8 cellular contexts compared by ENCODE assay signal in genomic region chr7:12570148-12570528, GRCh38. TPM values are rescaled to one million over a fixed set of nuclear protein-coding genes. Genes with fewer than 3 reads are reported as not detected.
DNase-seq lines count a peak whose midpoint lies in the region; ATAC-seq and TF ChIP-seq lines count a peak whose summit lies in the region.

No MANE protein-coding gene starts in this region.

- peak overlapping the region; percentile 24 to 54 for H3K4me3 ChIP-seq in HCT116 (replicated peaks in 1 of 2; ENCODE audit: low read depth in 1 of 2, low read length in 2 of 2)
- H3K4me3 ChIP-seq in fibroblast of the aortic adventitia (ENCODE audit: low read depth, low read length), result peak overlapping the region; percentile 48

- intact Hi-C loops in HCT116 (cut with micrococcal nuclease), result no loop called here

- H2AFZ ChIP-seq in HCT116 (ENCODE audit: low read depth, low read length, poor library complexity, severe bottlenecking), result peak overlapping the region; percentile 96

- no peaks in the 10 kb centered on the region for H3K36me3 ChIP-seq in HCT116 (ENCODE audit: control insufficient read depth in 1 of 2, insufficient read depth in 2 of 2, low read length in 2 of 2)

- CTCF ChIA-PET in HCT116 (lab: Charles Lee) (no interaction called here), RWPE1 (lab: Yijun Ruan, JAX) (no interaction called here)

- TF ChIP-seq CTCF in HCT116 (IDR thresholded peaks at IDR 0.05 in 2 of 3, conservative IDR thresholded peaks at IDR 0.05 in 1 of 3; ENCODE audit: borderline replicate concordance in 1 of 3, insufficient read depth in 1 of 3, low read depth in 2 of 3, low read length in 2 of 3) (no peak), RWPE1 (conservative IDR thresholded peaks at IDR 0.05; ENCODE audit: low read depth) (no peak), fibroblast of the aortic adventitia (IDR thresholded peaks at IDR 0.05; ENCODE audit: insufficient read depth, low read length) (no peak)

- POLR2A ChIA-PET in HCT116 (lab: Charles Lee), result no interaction called here
- POLR2A ChIA-PET in RWPE1 (lab: Yijun Ruan, JAX; ENCODE audit: low non-redundant PET), result no interaction called here

- no peaks in the 10 kb centered on the region for H3K9me2 ChIP-seq in HCT116 (ENCODE audit: insufficient read depth)

- H4K20me1 ChIP-seq in HCT116 (ENCODE audit: insufficient read depth), result no peaks in the 10 kb centered on the region

- TF ChIP-seq POLR2A in HCT116 (IDR thresholded peaks at IDR 0.05; ENCODE audit: borderline replicate concordance, extremely low read depth, insufficient read depth, insufficient read length), result no peak

- no peaks in the 10 kb centered on the region for H3K9me3 ChIP-seq in HCT116 (ENCODE audit: control insufficient read depth in 1 of 2, insufficient read depth in 1 of 2, low read depth in 1 of 2, low read length in 2 of 2)

- H3K27ac ChIP-seq in HCT116 (ENCODE audit: low read depth, low read length), result no peak overlapping the region
- H3K27ac ChIP-seq in RWPE1, result no peak overlapping the region

- ATAC-seq in HCT116 (peak; percentile 59), GM19328 (IDR thresholded peaks at IDR 0.05; ENCODE audit: unreplicated experiment) (no peak)

- no peaks in the 10 kb centered on the region for H3K27me3 ChIP-seq in HCT116 (ENCODE audit: insufficient read depth, low read length)

- RAD21 ChIA-PET in HCT116 (lab: Charles Lee; ENCODE audit: low non-redundant PET in 1 of 2, low total read pairs in 2 of 2, uncharacterized antibody in 2 of 2, unreplicated experiment in 2 of 2), result no interaction called here

- peaks cover 0 to 10% of the 10 kb centered on the region in 2 experiments; a peak in 1 of 4 replicates for H3K4me1 ChIP-seq in HCT116 (ENCODE audit: control insufficient read depth in 1 of 2, insufficient read depth in 2 of 2, low read length in 2 of 2)

- BruUV-seq in HCT116 (replicated peaks; lab: Mats Ljungman, UMichigan), result no TSS peak

- 0 out of 2 replicates have a peak overlapping the region, but pooled peaks have one; percentile 6 for H3K9ac ChIP-seq in HCT116 (ENCODE audit: low read length)

- peak overlapping the region; percentile 83 for H3K4me2 ChIP-seq in HCT116 (ENCODE audit: low read length)

- no peaks in the 10 kb centered on the region for H3K79me2 ChIP-seq in HCT116 (ENCODE audit: insufficient read depth, low read length)

- DNase-seq in CD1c-positive myeloid dendritic cell (ENCODE audit: extremely low spot score) (peak; percentile 13), HCT116 (ENCODE audit: low read depth, low spot score) (no peak), RWPE1 (ENCODE audit: low spot score) (peak; percentile 61), fibroblast of the aortic adventitia (ENCODE audit: low read depth) (no peak), putamen (ENCODE audit: low spot score) (peak; percentile 49), KG1 (lab: John Stamatoyannopoulos, UW) (no peak), cerebellar nuclear complex (lab: John Stamatoyannopoulos, UW) (no peak)

- TF ChIP-seq RAD21 in HCT116 (IDR thresholded peaks at IDR 0.05; ENCODE audit: low read depth), result no peak

TF ChIP-seq in HCT116, 20 proteins besides CTCF, POLR2A, EP300 and RAD21:
- TF ChIP-seq SIN3A (IDR thresholded peaks at IDR 0.05; ENCODE audit: low read depth), result no peak
- TF ChIP-seq CBX3 (IDR thresholded peaks at IDR 0.05; ENCODE audit: low read depth), result no peak
- no peak for TF ChIP-seq ATF3 (IDR thresholded peaks at IDR 0.05)
- TF ChIP-seq ZBTB33 (IDR thresholded peaks at IDR 0.05; ENCODE audit: extremely low read depth, insufficient replicate concordance, low read length), result no peak
- TF ChIP-seq SRF (IDR thresholded peaks at IDR 0.05; ENCODE audit: low read depth), result no peak
TF ChIP-seq in HCT116: peak in this region for 0.

RNA-seq across cellular contexts. Expression of gene SCIN, which starts 0.4 kb away (rescaled TPM):
- total RNA-seq in HCT116 (2021; ENCODE audit: unreplicated experiment) (0.22 TPM), fibroblast of the aortic adventitia (ENCODE audit: low replicate concordance) (0.25 and 2.3 TPM in 2 replicates)
- not detected in 2 replicates for polyA plus RNA-seq in HCT116 (2012)

Comparison
In these comparisons a context has a peak if more than half of its experiments do, and no peak if none do; other contexts are left out.
1. DNase-seq: peak in CD1c-positive myeloid dendritic cell (single experiment), RWPE1 (single experiment) and putamen (single experiment); none in HCT116 (single experiment), fibroblast of the aortic adventitia (single experiment), KG1 (single experiment) and cerebellar nuclear complex (0 of 2).